Comparison of ENCODE assay signal across 8 cellular contexts in the genomic region with DNA sequence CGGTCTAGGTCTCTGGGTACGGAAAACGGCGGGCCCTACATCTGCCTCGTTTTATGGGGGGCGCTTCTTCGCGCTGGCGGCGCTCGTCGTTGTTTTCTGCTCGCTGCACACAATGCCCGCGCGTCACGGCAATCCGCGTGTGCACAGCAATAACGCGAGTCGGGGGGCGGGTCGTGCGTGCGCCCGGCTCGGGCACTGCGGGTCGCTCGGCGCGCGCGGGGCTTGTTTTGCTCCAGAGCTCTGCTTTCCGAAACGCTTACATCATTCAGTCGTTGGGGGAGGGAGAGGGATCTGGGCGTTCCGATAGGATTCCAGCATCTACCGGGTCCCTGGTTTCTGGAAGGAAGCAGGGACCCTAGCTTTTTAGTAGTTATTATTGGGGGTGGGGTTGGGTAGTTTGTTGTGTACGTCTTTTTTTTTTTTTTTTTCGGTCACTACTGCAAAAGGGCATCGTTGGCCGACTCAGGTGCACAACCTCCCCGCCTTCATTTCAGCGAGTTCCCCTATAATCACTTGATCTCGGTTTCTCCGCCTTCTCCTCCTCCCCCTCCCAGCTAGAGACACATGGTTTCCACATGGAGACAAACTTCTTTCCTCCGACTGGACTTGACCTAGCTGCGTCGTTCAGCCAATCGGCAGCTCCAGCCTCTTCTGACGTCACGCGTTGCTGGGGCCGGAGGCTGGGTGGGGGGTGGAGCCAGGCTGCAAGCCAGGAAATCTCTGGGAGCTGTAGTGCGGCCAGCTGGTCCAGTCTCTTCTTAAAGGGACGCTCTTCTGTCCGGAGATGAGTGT. TPM values are rescaled to one million over a fixed set of nuclear protein-coding genes. Genes with fewer than 3 reads are reported as not detected.
DNase-seq lines count a peak whose midpoint lies in the region; ATAC-seq, FAIRE-seq and TF ChIP-seq lines count a peak whose summit lies in the region.

No MANE protein-coding gene starts in this region.

- WGBS in HepG2 (ENCODE audit: low lambda C conversion rate), result under 1% methylated on average over 15 of the region's 60 CpGs

- CTCF ChIA-PET in activated CD4-positive, alpha-beta memory T cell treated with anti-CD3 and anti-CD28 coated beads for 36 hours (lab: Charles Lee), result interaction anchor here (0.7 to 9.7 kb wide), 7 partner anchors 14 to 359 kb away, joined by 3 to 197 read pairs (median 4); no protein-coding TSS in a partner anchor
- CTCF ChIA-PET in HepG2 (lab: Yijun Ruan, JAX; ENCODE audit: low intra/inter-chr PET ratio, low total read pairs), result no interaction called here

- H3K4me1 Mint-ChIP-seq in activated CD4-positive, alpha-beta memory T cell treated with anti-CD3 and anti-CD28 coated beads for 36 hours (ENCODE audit: low read depth), result peaks cover 54% of the 10 kb centered on the region

- H2AFZ ChIP-seq in HepG2 (ENCODE audit: low read length), result no peak overlapping the region

- H3K36me3 Mint-ChIP-seq in activated CD4-positive, alpha-beta memory T cell treated with anti-CD3 and anti-CD28 coated beads for 36 hours, result peaks cover 3% of the 10 kb centered on the region

- H3K27me3 ChIP-seq in dorsolateral prefrontal cortex (no peaks in the 10 kb centered on the region), HepG2 (ENCODE audit: control insufficient read depth in 1 of 2, insufficient read depth in 2 of 2, low read length in 2 of 2) (peaks cover 0 to 4% of the 10 kb centered on the region in 2 experiments; a peak in 1 of 5 replicates)

- peaks cover 21% of the 10 kb centered on the region for H3K79me2 ChIP-seq in HepG2 (ENCODE audit: insufficient read depth, low read length)

- peak overlapping the region; percentile 99 for H3K4me2 ChIP-seq in HepG2 (ENCODE audit: low read depth, low read length)

- H3K36me3 ChIP-seq in HepG2 (replicated peaks in 1 of 2; ENCODE audit: control insufficient read depth in 1 of 2, insufficient read depth in 2 of 2, low read length in 2 of 2), result no peaks in the 10 kb centered on the region

- peak overlapping the region; percentile 57 to 96 (median 86) for H3K4me3 ChIP-seq in dorsolateral prefrontal cortex
- peak overlapping the region; percentile 69 to 90 (median 72) for H3K4me3 ChIP-seq in HepG2 (replicated peaks in 1 of 3; ENCODE audit: insufficient read depth in 1 of 3, low read depth in 2 of 3, low read length in 3 of 3)

- POLR2A ChIA-PET in activated CD4-positive, alpha-beta memory T cell treated with anti-CD3 and anti-CD28 coated beads for 36 hours (lab: Charles Lee), result interaction anchor here (0.7 to 8.3 kb wide), 9 partner anchors 11 to 153 kb away, joined by 3 to 187 read pairs (median 4); a partner anchor contains a TSS
- POLR2A ChIA-PET in HepG2 (lab: Yijun Ruan, JAX), result interaction anchor here (0.7 to 2.7 kb wide), 7 partner anchors 11 to 608 kb away, joined by 3 to 12 read pairs (median 5); a partner anchor contains a TSS

- peak; percentile 75 for ATAC-seq in GM19463 (IDR thresholded peaks at IDR 0.05; ENCODE audit: unreplicated experiment)
- peak; percentile 77 for ATAC-seq in HepG2

- in situ Hi-C loops in HepG2 (cut with HindIII; ENCODE audit: extremely low pct_ligation_motif_present, low pct_unique_long_range_greater_than_20kb), result no loop called here

- BruUV-seq in HepG2 (replicated peaks; lab: Mats Ljungman, UMichigan), result no TSS peak

- intact Hi-C loops in activated CD4-positive, alpha-beta memory T cell treated with anti-CD3 and anti-CD28 coated beads for 36 hours (cut with micrococcal nuclease), result loop anchor here (1.0 to 5.0 kb wide), 7 partner anchors 11 to 708 kb away; a partner anchor contains a TSS
- intact Hi-C loops in dorsolateral prefrontal cortex (cut with DNase I), result loop anchor here (1.0 to 5.0 kb wide), 2 partner anchors 15 to 74 kb away; no protein-coding TSS in a partner anchor
- intact Hi-C loops in HepG2 (cut with micrococcal nuclease; ENCODE audit: unreplicated experiment), result loop anchor here (2.0 kb wide), 1 partner anchor 16 kb away; no protein-coding TSS in a partner anchor

- no peaks in the 10 kb centered on the region for H3K9me3 Mint-ChIP-seq in activated CD4-positive, alpha-beta memory T cell treated with anti-CD3 and anti-CD28 coated beads for 36 hours

- H3K27me3 Mint-ChIP-seq in activated CD4-positive, alpha-beta memory T cell treated with anti-CD3 and anti-CD28 coated beads for 36 hours, result peaks cover 1% of the 10 kb centered on the region

- no peak for TF ChIP-seq RAD21 in HepG2 (CRISPR knock-in tag; IDR thresholded peaks at IDR 0.05)

- TF ChIP-seq POLR2A in HepG2 (IDR thresholded peaks at IDR 0.05; ENCODE audit: insufficient read depth in 1 of 2, low read depth in 2 of 2, low read length in 2 of 2), result peak in 1 of 2 experiments; percentile 52; a peak in 2 of 4 replicates

- DNase-seq in CD1c-positive myeloid dendritic cell (ENCODE audit: extremely low spot score), result peak; percentile 98
- DNase-seq in HK-2 (ENCODE audit: unreplicated experiment), result peak; percentile 98
- DNase-seq in NCI-H82 treated with DMSO at 0.1 percent for 48 hours (lab: John Stamatoyannopoulos, UW; ENCODE audit: unreplicated experiment), result peak; percentile 94
- DNase-seq in activated CD4-positive, alpha-beta memory T cell treated with anti-CD3 and anti-CD28 coated beads for 36 hours, result peak; percentile 96
- DNase-seq in dorsolateral prefrontal cortex, result peak; percentile 97 to 100 (median 99)
- DNase-seq in HepG2 (ENCODE audit: low spot score), result peak; percentile 95
- DNase-seq in stimulated activated CD4-positive, alpha-beta T cell treated with anti-CD3 and anti-CD28 coated beads, Interleukin-2, amount 100 ng/mL, for 4 hours (ENCODE audit: low read depth), result peak; percentile 90

- peak overlapping the region; percentile 80 for H3K9ac ChIP-seq in HepG2 (ENCODE audit: insufficient read depth, low read depth, low read length)

- TF ChIP-seq CTCF in dorsolateral prefrontal cortex (IDR thresholded peaks at IDR 0.05 in 54 of 56, conservative IDR thresholded peaks at IDR 0.05 in 2 of 56; ENCODE audit: low read depth in 1 of 56, partially characterized antibody in 56 of 56) (peak in 12 of 56 donors; percentile 0 to 35 (median 16)), HepG2 (CRISPR knock-in tag; IDR thresholded peaks at IDR 0.05) (peak; percentile 13; the same call in 1 of the 2 replicates)

- peak overlapping the region; percentile 88 to 100 (median 100) for H3K27ac ChIP-seq in dorsolateral prefrontal cortex
- H3K27ac ChIP-seq in HepG2 (ENCODE audit: extremely low read length, insufficient read depth, low read length), result peak overlapping the region; percentile 70

- TF ChIP-seq EP300 in HepG2 (IDR thresholded peaks at IDR 0.05; ENCODE audit: low read depth in 2 of 2, low read length in 2 of 2) (peak in 1 of 2 experiments; percentile 37; a peak in 1 of 4 replicates), HepG2 (CRISPR knock-in tag; IDR thresholded peaks at IDR 0.05; ENCODE audit: borderline replicate concordance) (no peak; the same call in 1 of the 2 replicates)

- peaks cover 12% of the 10 kb centered on the region; the same call in 1 of the 2 replicates for H4K20me1 ChIP-seq in HepG2 (ENCODE audit: insufficient read depth, low read length)

- FAIRE-seq in HepG2 (lab: Jason Lieb, UNC), result peak; percentile 95

- H3K4me3 Mint-ChIP-seq in activated CD4-positive, alpha-beta memory T cell treated with anti-CD3 and anti-CD28 coated beads for 36 hours, result peak overlapping the region; percentile 96

- H3K9me3 ChIP-seq in HepG2 (ENCODE audit: low read length), result no peaks in the 10 kb centered on the region

- peaks cover 54% of the 10 kb centered on the region for H3K4me1 ChIP-seq in HepG2 (ENCODE audit: insufficient read depth, low read length)

- peak overlapping the region; percentile 91 for H3K27ac Mint-ChIP-seq in activated CD4-positive, alpha-beta memory T cell treated with anti-CD3 and anti-CD28 coated beads for 36 hours

TF ChIP-seq in HepG2, 621 proteins besides CTCF, POLR2A, EP300 and RAD21 (continues in another document):
- TF ChIP-seq ZNF282 (IDR thresholded peaks at IDR 0.05; ENCODE audit: partially characterized antibody) (no peak), CHCHD3 (CRISPR knock-in tag; IDR thresholded peaks at IDR 0.05) (no peak), ZNF121 (CRISPR knock-in tag; IDR thresholded peaks at IDR 0.05) (no peak), HOXA3 (CRISPR knock-in tag; IDR thresholded peaks at IDR 0.05) (peak; percentile 13; the same call in 1 of the 2 replicates), HNRNPL (IDR thresholded peaks at IDR 0.05; ENCODE audit: low read depth, low read length) (peak; percentile 91)

RNA-seq across cellular contexts. Expression of a gene that starts 3.5 kb away (rescaled TPM):
- 10 to 100 TPM; 29.3 to 33.1 TPM for total RNA-seq in activated CD4-positive, alpha-beta memory T cell treated with anti-CD3 and anti-CD28 coated beads for 36 hours
- total RNA-seq in dorsolateral prefrontal cortex (100 to 1,000 TPM in 65 of 120 experiments, 10 to 100 TPM in 55; 66.2 to 188 (median 104) TPM), HepG2 (2016; rRNA removed; fragmentation: Illumina TruSeq; extraction: Trizol) (6.6 and 10.1 TPM in 2 replicates)
- total RNA-seq in HepG2 (2016; cell fraction: cytosol; rRNA removed; fragmentation: Illumina TruSeq; extraction: Trizol; ENCODE audit: low read depth), result 4.5 and 5.3 TPM in 2 replicates
- 6.8 TPM in 2 replicates for total RNA-seq in HepG2 (2016; cell fraction: insoluble cytoplasmic fraction; rRNA removed; fragmentation: Illumina TruSeq; extraction: Trizol)
- 12.9 and 14.7 TPM in 2 replicates for total RNA-seq in HepG2 (2016; cell fraction: membrane; rRNA removed; fragmentation: Illumina TruSeq; extraction: Trizol)
- total RNA-seq in HepG2 (2016; cell fraction: nucleus; rRNA removed; fragmentation: Illumina TruSeq; extraction: Trizol), result 5.4 and 5.6 TPM in 2 replicates
- polyA plus RNA-seq in HepG2 (2011; rRNA removed), result 22.0 and 22.2 TPM in 2 replicates
- polyA plus RNA-seq in HepG2 (2011; cell fraction: cytosol; rRNA removed), result 13.1 and 16.9 TPM in 2 replicates
- 9.3 and 11.4 TPM in 2 replicates for polyA plus RNA-seq in HepG2 (2011; cell fraction: nucleus; rRNA removed)
- 39.3 and 44.8 TPM in 2 replicates for polyA plus RNA-seq in HepG2 (2012)
- 6.1 and 7.9 TPM in 2 replicates for polyA plus RNA-seq in HepG2 (2016; cell fraction: cytosol; fragmentation: Illumina TruSeq; extraction: Trizol; ENCODE audit: low read depth)
- polyA plus RNA-seq in HepG2 (2016; cell fraction: insoluble cytoplasmic fraction; fragmentation: Illumina TruSeq; extraction: Trizol; ENCODE audit: low read depth), result 7.9 and 8.0 TPM in 2 replicates
- 12.7 and 14.2 TPM in 2 replicates for polyA plus RNA-seq in HepG2 (2016; cell fraction: membrane; fragmentation: Illumina TruSeq; extraction: Trizol; ENCODE audit: low read depth)
- 16.1 and 16.4 TPM in 2 replicates for polyA plus RNA-seq in HepG2 (2016; cell fraction: nucleus; fragmentation: Illumina TruSeq; extraction: Trizol; ENCODE audit: insufficient read depth, low read depth)
- 12.4 and 19.6 TPM in 2 replicates for polyA minus RNA-seq in HepG2 (2011; rRNA and poly(A)+ RNA removed; ENCODE audit: low replicate concordance)
- polyA minus RNA-seq in HepG2 (2011; cell fraction: cytosol; rRNA and poly(A)+ RNA removed), result 23.8 and 27.6 TPM in 2 replicates
- 25.0 and 35.5 TPM in 2 replicates for polyA minus RNA-seq in HepG2 (2011; cell fraction: nucleus; rRNA and poly(A)+ RNA removed)

Comparison
In these comparisons a context has a peak if more than half of its experiments do, and no peak if none do; other contexts are left out.
1. Peak in every context shown above with its lines: DNase-seq, ATAC-seq, H3K4me3 ChIP-seq and H3K27ac ChIP-seq.